Comparison of ENCODE assay signal across 21 cellular contexts in genomic region chr1:36269408-36269838, GRCh38. TPM values are rescaled to one million over a fixed set of nuclear protein-coding genes. Genes with fewer than 3 reads are reported as not detected.
A peak's percentile ranks its signal among the peaks of the same experiment; 100 is the strongest.
DNase-seq lines count a peak whose midpoint lies in the region; ATAC-seq, FAIRE-seq and TF ChIP-seq lines count a peak whose summit lies in the region.
"Had no signal": no experiment of that assay in that cellular context is flagged by ENCODE, and none has a peak within 500 bp of the region (broad histone marks: within the 10 kb centered on the region; RNA-seq: fewer than 3 reads in every experiment).

No MANE protein-coding gene starts in this region.

- no peaks in the 10 kb centered on the region for H3K9me3 Mint-ChIP-seq in central memory CD8-positive, alpha-beta T cell
- H3K9me3 Mint-ChIP-seq in type B pancreatic cell: no peaks in the 10 kb centered on the region
- H3K9me3 Mint-ChIP-seq: activated B cell treated with CpG ODN at 0.5 μM for 24 hours; T-helper 1 cell treated with Interleukin-12 subunit alpha and Interleukin-12 subunit beta and Interleukin-4 antibody, amounts not matched to agents 30 μg/mL and 1 μg/mL, for 36 hours had no signal

- H3K4me2 ChIP-seq in HepG2 (ENCODE audit: low read depth, low read length): peak overlapping the region; percentile 69

- peak overlapping the region; percentile 85 for H3K27ac ChIP-seq in HepG2 (ENCODE audit: extremely low read length, insufficient read depth, low read length)
- H3K27ac ChIP-seq: upper lobe of left lung had no signal

- H3K27me3 Mint-ChIP-seq in central memory CD8-positive, alpha-beta T cell: no peaks in the 10 kb centered on the region
- H3K27me3 Mint-ChIP-seq in type B pancreatic cell: no peaks in the 10 kb centered on the region
- H3K27me3 Mint-ChIP-seq: activated B cell treated with CpG ODN at 0.5 μM for 24 hours had no signal

- peak overlapping the region; percentile 32 for H3K27ac Mint-ChIP-seq in central memory CD8-positive, alpha-beta T cell (ENCODE audit: low read depth)
- peak overlapping the region; percentile 56 for H3K27ac Mint-ChIP-seq in type B pancreatic cell
- H3K27ac Mint-ChIP-seq: activated B cell treated with CpG ODN at 0.5 μM for 24 hours; T-helper 1 cell treated with Interleukin-12 subunit alpha and Interleukin-12 subunit beta and Interleukin-4 antibody, amounts not matched to agents 30 μg/mL and 1 μg/mL, for 36 hours had no signal

- BruUV-seq in HepG2 (replicated peaks; lab: Mats Ljungman, UMichigan): no TSS peak

- H3K4me3 Mint-ChIP-seq in central memory CD8-positive, alpha-beta T cell: no peak overlapping the region
- no peak overlapping the region for H3K4me3 Mint-ChIP-seq in type B pancreatic cell
- H3K4me3 Mint-ChIP-seq: activated B cell treated with CpG ODN at 0.5 μM for 24 hours; T-helper 1 cell treated with Interleukin-12 subunit alpha and Interleukin-12 subunit beta and Interleukin-4 antibody, amounts not matched to agents 30 μg/mL and 1 μg/mL, for 36 hours had no signal

- in situ Hi-C loops in HepG2 (cut with HindIII; ENCODE audit: extremely low pct_ligation_motif_present, low pct_unique_long_range_greater_than_20kb): no loop called here

- peaks cover 34% of the 10 kb centered on the region for H3K36me3 Mint-ChIP-seq in central memory CD8-positive, alpha-beta T cell (ENCODE audit: insufficient read depth)
- peaks cover 24% of the 10 kb centered on the region for H3K36me3 Mint-ChIP-seq in type B pancreatic cell

- TF ChIP-seq RAD21 in HepG2 (CRISPR knock-in tag; IDR thresholded peaks at IDR 0.05): no peak

- H3K9me3 ChIP-seq in HepG2 (ENCODE audit: low read length): no peaks in the 10 kb centered on the region
- H3K9me3 ChIP-seq: upper lobe of left lung had no signal

- H2AFZ ChIP-seq in HepG2 (ENCODE audit: low read length): no peak overlapping the region

- DNase-seq in Right ventricle myocardium superior: no peak
- DNase-seq in left cardiac atrium: no peak
- DNase-seq in central memory CD8-positive, alpha-beta T cell (ENCODE audit: low spot score in 2 of 2): no peak
- DNase-seq in HepG2 (ENCODE audit: low spot score): peak; percentile 94
- DNase-seq in type B pancreatic cell (ENCODE audit: extremely low spot score, unreplicated experiment): no peak
- no peak for DNase-seq in COR-L47 (lab: John Stamatoyannopoulos, UW)
- no peak for DNase-seq in kidney glomerular epithelial cell (lab: John Stamatoyannopoulos, UW)
- DNase-seq: activated B cell treated with CpG ODN at 0.5 μM for 24 hours; activated gamma-delta T cell; effector memory CD4-positive, alpha-beta T cell; KBM-7; midbrain; NCI-H1092 treated with DMSO at 0.1 percent for 48 hours; nucleus accumbens; stimulated activated CD4-positive, alpha-beta T cell treated with anti-CD3 and anti-CD28 coated beads, Interleukin-4, amount 100 ng/mL, for 4 hours had no signal

- H4K20me1 ChIP-seq in HepG2 (ENCODE audit: insufficient read depth, low read length): peaks cover 13% of the 10 kb centered on the region; the same call in 1 of the 2 replicates

- H3K4me1 ChIP-seq in HepG2 (ENCODE audit: insufficient read depth, low read length): peaks cover 76% of the 10 kb centered on the region

- peak overlapping the region; percentile 55; the same call in 1 of the 2 replicates for H3K9ac ChIP-seq in HepG2 (ENCODE audit: insufficient read depth, low read depth, low read length)

- ATAC-seq in Right ventricle myocardium superior (ENCODE audit: poor library complexity) (peak; percentile 48), left cardiac atrium (no peak), HepG2 (peak; percentile 99), GM18505 (IDR thresholded peaks at IDR 0.05; ENCODE audit: unreplicated experiment) (no peak)
- ATAC-seq in central memory CD8-positive, alpha-beta T cell (replicated peaks; ENCODE audit: extremely low read depth, poor library complexity, severe bottlenecking): no peak

- H3K79me2 ChIP-seq in HepG2 (ENCODE audit: insufficient read depth, low read length): peaks cover 72% of the 10 kb centered on the region

- H3K4me3 ChIP-seq in HepG2 (replicated peaks in 1 of 3; ENCODE audit: insufficient read depth in 1 of 3, low read depth in 2 of 3, low read length in 3 of 3): peak overlapping the region in 2 of 3 experiments; percentile 28 to 32; a peak in 2 of 6 replicates
- H3K4me3 ChIP-seq: skin epidermis, upper lobe of left lung had no signal

- no peaks in the 10 kb centered on the region for H3K27me3 ChIP-seq in HepG2 (ENCODE audit: control insufficient read depth in 1 of 2, insufficient read depth in 2 of 2, low read length in 2 of 2)
- H3K27me3 ChIP-seq: upper lobe of left lung had no signal

- peak; percentile 99 for FAIRE-seq in HepG2 (lab: Jason Lieb, UNC)
- FAIRE-seq: frontal cortex, GM12892 had no signal

- TF ChIP-seq EP300 in HepG2 (IDR thresholded peaks at IDR 0.05; ENCODE audit: low read depth in 2 of 2, low read length in 2 of 2) (peak; percentile 88 to 93; a peak in 3 of 4 replicates), HepG2 (CRISPR knock-in tag; IDR thresholded peaks at IDR 0.05; ENCODE audit: borderline replicate concordance) (peak; percentile 89)

- WGBS in HepG2 (ENCODE audit: low lambda C conversion rate): 0% methylated on average over 2 of the region's 2 CpGs

- POLR2A ChIA-PET in HepG2 (lab: Yijun Ruan, JAX): interaction anchor here (0.6 to 3.1 kb wide), 19 partner anchors 9 to 132 kb away, joined by 3 to 56 read pairs (median 4); partner anchors contain the start of genes EVA1B, SH3D21, THRAP3 and TRAPPC3

- H3K36me3 ChIP-seq in HepG2 (replicated peaks in 1 of 2; ENCODE audit: control insufficient read depth in 1 of 2, insufficient read depth in 2 of 2, low read length in 2 of 2): peaks cover 9 to 40% of the 10 kb centered on the region in 2 experiments

- CTCF ChIA-PET in HepG2 (lab: Yijun Ruan, JAX; ENCODE audit: low intra/inter-chr PET ratio, low total read pairs): interaction anchor here (0.9 kb wide), 1 partner anchor 16 kb away, joined by 3 read pairs; no protein-coding TSS in a partner anchor

- intact Hi-C loops in Right ventricle myocardium superior (cut with DNase I): no loop called here
- intact Hi-C loops in left cardiac atrium (cut with DNase I): no loop called here
- intact Hi-C loops in HepG2 (cut with micrococcal nuclease; ENCODE audit: unreplicated experiment): loop anchor here (1.0 to 5.0 kb wide), 2 partner anchors 16 to 47 kb away; partner anchors contain the start of gene THRAP3

- peaks cover 13% of the 10 kb centered on the region for H3K4me1 Mint-ChIP-seq in central memory CD8-positive, alpha-beta T cell
- H3K4me1 Mint-ChIP-seq in type B pancreatic cell (ENCODE audit: unreplicated experiment): peaks cover 9% of the 10 kb centered on the region

- no peak for TF ChIP-seq POLR2A in HepG2 (IDR thresholded peaks at IDR 0.05; ENCODE audit: insufficient read depth in 1 of 2, low read depth in 2 of 2, low read length in 2 of 2)
- no peak for TF ChIP-seq POLR2A in GM18505 (IDR thresholded peaks at IDR 0.05; ENCODE audit: borderline replicate concordance, extremely low read depth, insufficient read depth, insufficient read length)

- TF ChIP-seq CTCF in HepG2 (CRISPR knock-in tag; IDR thresholded peaks at IDR 0.05) (no peak), type B pancreatic cell (conservative IDR thresholded peaks at IDR 0.05) (no peak)

RNA-seq across cellular contexts. Expression of gene SH3D21, which starts 36.7 kb away (rescaled TPM):
- 1.3 TPM for total RNA-seq in Right ventricle myocardium superior
- 1 to 10 TPM; 2.5 to 3.0 TPM for total RNA-seq in left cardiac atrium
- 1.4 and 5.1 TPM in 2 replicates for total RNA-seq in HepG2 (2016; rRNA removed; fragmentation: Illumina TruSeq; extraction: Trizol)
- total RNA-seq in HepG2 (2016; cell fraction: cytosol; rRNA removed; fragmentation: Illumina TruSeq; extraction: Trizol; ENCODE audit: low read depth): 0.79 and 0.81 TPM in 2 replicates
- 0.98 and 4.8 TPM in 2 replicates for total RNA-seq in HepG2 (2016; cell fraction: insoluble cytoplasmic fraction; rRNA removed; fragmentation: Illumina TruSeq; extraction: Trizol)
- total RNA-seq in HepG2 (2016; cell fraction: membrane; rRNA removed; fragmentation: Illumina TruSeq; extraction: Trizol): 1.1 TPM in 2 replicates
- total RNA-seq in HepG2 (2016; cell fraction: nucleus; rRNA removed; fragmentation: Illumina TruSeq; extraction: Trizol): 6.7 and 7.2 TPM in 2 replicates
- polyA plus RNA-seq in HepG2 (2011; rRNA removed): 8.6 and 8.7 TPM in 2 replicates
- 1.6 and 1.7 TPM in 2 replicates for polyA plus RNA-seq in HepG2 (2011; cell fraction: cytosol; rRNA removed)
- polyA plus RNA-seq in HepG2 (2011; cell fraction: nucleus; rRNA removed): 84.9 and 116 TPM in 2 replicates
- 6.9 and 8.0 TPM in 2 replicates for polyA plus RNA-seq in HepG2 (2012)
- polyA plus RNA-seq in HepG2 (2016; cell fraction: cytosol; fragmentation: Illumina TruSeq; extraction: Trizol; ENCODE audit: low read depth): 0.40 and 0.63 TPM in 2 replicates
- polyA plus RNA-seq in HepG2 (2016; cell fraction: insoluble cytoplasmic fraction; fragmentation: Illumina TruSeq; extraction: Trizol; ENCODE audit: low read depth): 2.1 and 2.3 TPM in 2 replicates
- 1.0 and 1.1 TPM in 2 replicates for polyA plus RNA-seq in HepG2 (2016; cell fraction: membrane; fragmentation: Illumina TruSeq; extraction: Trizol; ENCODE audit: low read depth)
- 21.9 and 30.8 TPM in 2 replicates for polyA plus RNA-seq in HepG2 (2016; cell fraction: nucleus; fragmentation: Illumina TruSeq; extraction: Trizol; ENCODE audit: insufficient read depth, low read depth)
- 3.0 and 3.2 TPM in 2 replicates for polyA minus RNA-seq in HepG2 (2011; rRNA and poly(A)+ RNA removed; ENCODE audit: low replicate concordance)
- polyA minus RNA-seq in HepG2 (2011; cell fraction: cytosol; rRNA and poly(A)+ RNA removed): 1.1 and 1.7 TPM in 2 replicates
- polyA minus RNA-seq in HepG2 (2011; cell fraction: nucleus; rRNA and poly(A)+ RNA removed): 15.7 and 16.0 TPM in 2 replicates
- 15.7 and 32.5 TPM in 2 replicates for total RNA-seq in type B pancreatic cell (ENCODE audit: low replicate concordance)

RNA-seq across cellular contexts. Expression of gene THRAP3, which starts 45.2 kb away (rescaled TPM):
- 57.6 TPM for total RNA-seq in Right ventricle myocardium superior
- total RNA-seq in left cardiac atrium: 10 to 100 TPM; 55.9 to 77.0 TPM
- total RNA-seq in HepG2 (2016; rRNA removed; fragmentation: Illumina TruSeq; extraction: Trizol): 92.6 and 127 TPM in 2 replicates
- 4.4 and 4.8 TPM in 2 replicates for total RNA-seq in HepG2 (2016; cell fraction: cytosol; rRNA removed; fragmentation: Illumina TruSeq; extraction: Trizol; ENCODE audit: low read depth)
- 91.8 and 120 TPM in 2 replicates for total RNA-seq in HepG2 (2016; cell fraction: insoluble cytoplasmic fraction; rRNA removed; fragmentation: Illumina TruSeq; extraction: Trizol)
- 17.0 and 19.1 TPM in 2 replicates for total RNA-seq in HepG2 (2016; cell fraction: membrane; rRNA removed; fragmentation: Illumina TruSeq; extraction: Trizol)
- 65.3 and 66.9 TPM in 2 replicates for total RNA-seq in HepG2 (2016; cell fraction: nucleus; rRNA removed; fragmentation: Illumina TruSeq; extraction: Trizol)
- 45.0 and 48.3 TPM in 2 replicates for polyA plus RNA-seq in HepG2 (2011; rRNA removed)
- polyA plus RNA-seq in HepG2 (2011; cell fraction: cytosol; rRNA removed): 24.6 and 36.8 TPM in 2 replicates
- 24.7 and 31.6 TPM in 2 replicates for polyA plus RNA-seq in HepG2 (2011; cell fraction: nucleus; rRNA removed)
- 42.6 and 51.5 TPM in 2 replicates for polyA plus RNA-seq in HepG2 (2012)
- polyA plus RNA-seq in HepG2 (2016; cell fraction: cytosol; fragmentation: Illumina TruSeq; extraction: Trizol; ENCODE audit: low read depth): 2.2 and 2.7 TPM in 2 replicates
- 84.9 and 85.0 TPM in 2 replicates for polyA plus RNA-seq in HepG2 (2016; cell fraction: insoluble cytoplasmic fraction; fragmentation: Illumina TruSeq; extraction: Trizol; ENCODE audit: low read depth)
- 6.4 and 7.9 TPM in 2 replicates for polyA plus RNA-seq in HepG2 (2016; cell fraction: membrane; fragmentation: Illumina TruSeq; extraction: Trizol; ENCODE audit: low read depth)
- 72.6 and 82.4 TPM in 2 replicates for polyA plus RNA-seq in HepG2 (2016; cell fraction: nucleus; fragmentation: Illumina TruSeq; extraction: Trizol; ENCODE audit: insufficient read depth, low read depth)
- polyA minus RNA-seq in HepG2 (2011; rRNA and poly(A)+ RNA removed; ENCODE audit: low replicate concordance): 52.7 and 91.8 TPM in 2 replicates
- polyA minus RNA-seq in HepG2 (2011; cell fraction: cytosol; rRNA and poly(A)+ RNA removed): 53.5 and 56.4 TPM in 2 replicates
- 36.8 and 66.3 TPM in 2 replicates for polyA minus RNA-seq in HepG2 (2011; cell fraction: nucleus; rRNA and poly(A)+ RNA removed)
- 122 and 135 TPM in 2 replicates for total RNA-seq in type B pancreatic cell (ENCODE audit: low replicate concordance)

RNA-seq across cellular contexts. Expression of gene EVA1B, which starts 54.0 kb away (rescaled TPM):
- total RNA-seq in Right ventricle myocardium superior (10.8 TPM), left cardiac atrium (10 to 100 TPM; 15.6 to 16.7 TPM), HepG2 (2016; rRNA removed; fragmentation: Illumina TruSeq; extraction: Trizol) (3.8 and 6.6 TPM in 2 replicates), type B pancreatic cell (ENCODE audit: low replicate concordance) (23.3 and 39.5 TPM in 2 replicates)
- 17.4 and 24.0 TPM in 2 replicates for total RNA-seq in HepG2 (2016; cell fraction: cytosol; rRNA removed; fragmentation: Illumina TruSeq; extraction: Trizol; ENCODE audit: low read depth)
- total RNA-seq in HepG2 (2016; cell fraction: insoluble cytoplasmic fraction; rRNA removed; fragmentation: Illumina TruSeq; extraction: Trizol): 5.1 and 5.9 TPM in 2 replicates
- 15.5 and 17.9 TPM in 2 replicates for total RNA-seq in HepG2 (2016; cell fraction: membrane; rRNA removed; fragmentation: Illumina TruSeq; extraction: Trizol)
- 2.5 and 2.7 TPM in 2 replicates for total RNA-seq in HepG2 (2016; cell fraction: nucleus; rRNA removed; fragmentation: Illumina TruSeq; extraction: Trizol)
- 3.9 and 5.8 TPM in 2 replicates for polyA plus RNA-seq in HepG2 (2011; rRNA removed)
- 4.7 and 13.2 TPM in 2 replicates for polyA plus RNA-seq in HepG2 (2011; cell fraction: cytosol; rRNA removed)
- polyA plus RNA-seq in HepG2 (2011; cell fraction: nucleus; rRNA removed): 7.5 and 8.1 TPM in 2 replicates
- 2.8 and 7.2 TPM in 2 replicates for polyA plus RNA-seq in HepG2 (2012)
- 17.5 and 21.2 TPM in 2 replicates for polyA plus RNA-seq in HepG2 (2016; cell fraction: cytosol; fragmentation: Illumina TruSeq; extraction: Trizol; ENCODE audit: low read depth)
- polyA plus RNA-seq in HepG2 (2016; cell fraction: insoluble cytoplasmic fraction; fragmentation: Illumina TruSeq; extraction: Trizol; ENCODE audit: low read depth): 3.5 and 4.8 TPM in 2 replicates
- polyA plus RNA-seq in HepG2 (2016; cell fraction: membrane; fragmentation: Illumina TruSeq; extraction: Trizol; ENCODE audit: low read depth): 12.3 and 13.6 TPM in 2 replicates
- polyA plus RNA-seq in HepG2 (2016; cell fraction: nucleus; fragmentation: Illumina TruSeq; extraction: Trizol; ENCODE audit: insufficient read depth, low read depth): 5.0 and 5.9 TPM in 2 replicates
- 1.2 and 5.8 TPM in 2 replicates for polyA minus RNA-seq in HepG2 (2011; rRNA and poly(A)+ RNA removed; ENCODE audit: low replicate concordance)
- polyA minus RNA-seq in HepG2 (2011; cell fraction: cytosol; rRNA and poly(A)+ RNA removed): 2.5 and 3.6 TPM in 2 replicates
- 0.50 and 0.90 TPM in 2 replicates for polyA minus RNA-seq in HepG2 (2011; cell fraction: nucleus; rRNA and poly(A)+ RNA removed)

Comparison
In these comparisons a context has a peak if more than half of its experiments do, and no peak if none do; other contexts are left out.
1. ATAC-seq: peak in Right ventricle myocardium superior (single experiment) and HepG2 (single experiment); none in left cardiac atrium (0 of 2), central memory CD8-positive, alpha-beta T cell (single experiment) and GM18505 (single experiment).